In genomic region chr2:46650556-46651001, GRCh38 we compare ENCODE assay signal across 8 cellular contexts. TPM values are rescaled to one million over a fixed set of nuclear protein-coding genes. Genes with fewer than 3 reads are reported as not detected.
DNase-seq lines count a peak whose midpoint lies in the region; ATAC-seq and TF ChIP-seq lines count a peak whose summit lies in the region.

No MANE protein-coding gene starts in this region.

- H3K36me3 ChIP-seq in spleen = no peaks in the 10 kb centered on the region

- in situ Hi-C loops in ACHN (cut with HindIII; ENCODE audit: low pct_ligation_motif_present, low pct_unique_long_range_greater_than_20kb, low sequenced_read_pairs) = no loop called here

- no peak for TF ChIP-seq POLR2A in spleen (IDR thresholded peaks at IDR 0.05)

- peaks cover 0 to 19% (median 6%) of the 10 kb centered on the region in 6 donors for H3K4me1 ChIP-seq in spleen

- intact Hi-C loops in spleen (cut with DNase I; ENCODE audit: low total_unique reads) = loop anchor here (10.0 kb wide), 1 partner anchor 124 kb away; no protein-coding TSS in a partner anchor

- WGBS in spleen, 5 donors = 6 to 15% (median 9%) methylated on average over 5 of the region's 5 CpGs

- no peak overlapping the region for H3K4me3 ChIP-seq in spleen

- H3K27me3 ChIP-seq in spleen (replicated peaks in 1 of 7) = no peaks in the 10 kb centered on the region

- TF ChIP-seq CTCF in spleen (IDR thresholded peaks at IDR 0.05 in 8 of 11, conservative IDR thresholded peaks at IDR 0.05 in 3 of 11) = peak; percentile 88 to 98 (median 94)

- DNase-seq in ACHN (peak; percentile 85), NCI-H2081 (lab: John Stamatoyannopoulos, UW) (peak; percentile 84 to 88), T-helper 2 cell (peak in 4 of 5 experiments; percentile 38 to 71 (median 50)), anterior cingulate cortex (lab: John Stamatoyannopoulos, UW) (peak in 42 of 58 donors; percentile 4 to 77 (median 40)), hypothalamus (lab: John Stamatoyannopoulos, UW) (peak in 36 of 51 donors; percentile 3 to 76 (median 41)), spleen (no peak)

- no peak overlapping the region for H3K27ac ChIP-seq in spleen

- peak; percentile 54 for ATAC-seq in GM19351 (IDR thresholded peaks at IDR 0.05; ENCODE audit: unreplicated experiment)
- ATAC-seq in HG02870 (IDR thresholded peaks at IDR 0.05; ENCODE audit: unreplicated experiment) = no peak

- no peaks in the 10 kb centered on the region for H3K9me3 ChIP-seq in spleen

RNA-seq across cellular contexts. Expression of gene CRIPT, which starts 33.6 kb away (rescaled TPM):
- total RNA-seq in spleen = 10 to 100 TPM; 11.8 to 17.8 (median 14.9) TPM
- polyA plus RNA-seq in spleen = 10 to 100 TPM in 1 of 3 donors, 1 to 10 TPM in 2; 7.1 to 12.0 (median 9.4) TPM

RNA-seq across cellular contexts. Expression of gene PIGF, which starts 33.7 kb away (rescaled TPM):
- total RNA-seq in spleen = 10 to 100 TPM; 14.3 to 29.0 (median 22.2) TPM
- 10 to 100 TPM in 2 of 3 donors, 1 to 10 TPM in 1; 6.5 to 15.1 (median 13.3) TPM for polyA plus RNA-seq in spleen

RNA-seq across cellular contexts. Expression of gene SOCS5, which starts 48.5 kb away (rescaled TPM):
- 10 to 100 TPM; 21.5 to 56.6 (median 31.5) TPM for total RNA-seq in spleen
- 1 to 10 TPM; 5.6 to 7.7 (median 5.6) TPM for polyA plus RNA-seq in spleen
